ENCODE assay signal across 1 cellular context in the genomic region with DNA sequence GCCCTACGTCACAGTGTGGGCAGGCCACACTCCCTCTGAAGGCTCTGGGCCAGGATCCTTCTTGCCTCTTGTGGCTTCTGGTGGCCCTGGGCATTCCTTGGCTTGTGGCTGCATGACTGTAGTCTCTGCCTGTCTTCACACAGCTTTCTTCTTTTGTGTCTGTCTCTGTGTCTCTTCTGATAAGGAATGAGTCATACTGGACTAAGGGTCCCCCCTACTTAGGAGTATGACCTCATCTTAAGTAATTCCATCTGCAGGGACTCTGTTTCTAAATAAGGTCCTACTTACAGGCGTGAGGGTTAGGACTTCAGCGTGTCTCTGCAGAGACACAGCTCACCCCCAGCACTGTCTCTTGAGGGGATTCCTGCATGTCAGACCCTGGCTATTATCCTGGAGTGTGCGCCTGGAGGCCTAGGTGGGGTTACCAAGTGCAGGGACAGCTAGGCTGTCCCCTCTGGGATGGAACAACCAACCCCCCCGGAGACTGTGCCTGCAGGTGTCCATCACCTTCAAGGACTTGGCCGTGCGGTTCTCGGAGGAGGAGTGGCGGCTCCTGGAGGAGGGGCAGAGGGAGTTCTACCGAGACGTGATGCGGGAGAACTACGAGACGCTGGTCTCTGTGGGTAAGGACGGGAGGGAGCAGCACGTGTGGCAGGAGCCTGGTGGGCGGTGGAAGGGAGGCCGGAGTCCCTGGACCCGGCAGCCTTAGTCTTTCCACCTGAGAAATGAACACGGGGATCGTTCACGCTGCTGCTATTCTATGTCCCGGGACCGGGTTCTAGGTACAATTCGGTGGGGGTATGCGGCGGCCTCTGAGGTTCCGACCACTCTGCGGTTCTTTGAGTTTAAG.
TF ChIP-seq lines count a peak whose summit lies in the region.

No MANE protein-coding gene starts in this region.

TF ChIP-seq in K562, 482 proteins besides CTCF, POLR2A, EP300 and RAD21 (continued from another document and continues in another):
- TF ChIP-seq NCOA4 (IDR thresholded peaks at IDR 0.05; ENCODE audit: partially characterized antibody) (no peak), MAZ (CRISPR knock-in tag; conservative IDR thresholded peaks at IDR 0.05 in 1 of 2, IDR thresholded peaks at IDR 0.05 in 1 of 2) (peak; percentile 22 to 82; a peak in 3 of 4 replicates), BDP1 (IDR thresholded peaks at IDR 0.05; ENCODE audit: insufficient read depth, insufficient read length) (no peak), SRSF7 (optimal IDR thresholded peaks at IDR 0.05; ENCODE audit: low read depth, low read length) (no peak), ZNF316 (IDR thresholded peaks at IDR 0.05) (peak; percentile 99), NR1H2 (CRISPR knock-in tag; IDR thresholded peaks at IDR 0.05) (0 out of 2 replicates have a peak, but pooled peaks have one; percentile 65), ZZZ3 (IDR thresholded peaks at IDR 0.05) (no peak), BACH1 (tag; IDR thresholded peaks at IDR 0.05) (no peak), ZBTB7A (IDR thresholded peaks at IDR 0.05; ENCODE audit: borderline replicate concordance, control insufficient read depth, low read depth, low read length) (0 out of 2 replicates have a peak, but pooled peaks have one; percentile 12), THRAP3 (IDR thresholded peaks at IDR 0.05; ENCODE audit: borderline replicate concordance) (no peak), TCF3 (CRISPR knock-in tag; IDR thresholded peaks at IDR 0.05) (peak; percentile 94), TAF7 (tag; IDR thresholded peaks at IDR 0.05) (no peak), ZNF384 (IDR thresholded peaks at IDR 0.05; ENCODE audit: low read depth, low read length) (no peak), EHMT2 (IDR thresholded peaks at IDR 0.05) (peak; percentile 90), YBX1 (IDR thresholded peaks at IDR 0.05) (no peak), ZNF347 (CRISPR knock-in tag; IDR thresholded peaks at IDR 0.05; ENCODE audit: low read depth) (no peak), RHOXF2B (CRISPR knock-in tag; conservative IDR thresholded peaks at IDR 0.05) (no peak), DMBX1 (CRISPR knock-in tag; IDR thresholded peaks at IDR 0.05; ENCODE audit: borderline replicate concordance) (peak; percentile 70), MTA3 (IDR thresholded peaks at IDR 0.05; ENCODE audit: borderline replicate concordance) (peak; percentile 98), SMAD3 (CRISPR knock-in tag; conservative IDR thresholded peaks at IDR 0.05) (no peak), ZNF79 (CRISPR knock-in tag; IDR thresholded peaks at IDR 0.05; ENCODE audit: low read depth) (no peak), NFYB (IDR thresholded peaks at IDR 0.05; ENCODE audit: extremely low read depth, insufficient read length) (no peak), SMARCA5 (IDR thresholded peaks at IDR 0.05) (peak; percentile 100), CCNT2 (IDR thresholded peaks at IDR 0.05; ENCODE audit: borderline replicate concordance, extremely low read depth, insufficient read length, low read depth, low read length) (peak; percentile 68), MTA1 (IDR thresholded peaks at IDR 0.05; ENCODE audit: borderline replicate concordance) (peak; percentile 93), ZNF121 (CRISPR knock-in tag; conservative IDR thresholded peaks at IDR 0.05) (no peak), ZNF785 (CRISPR knock-in tag; IDR thresholded peaks at IDR 0.05) (no peak), FOS (IDR thresholded peaks at IDR 0.05; ENCODE audit: extremely low read depth, insufficient read length) (peak; percentile 84), PPARD (CRISPR knock-in tag; IDR thresholded peaks at IDR 0.05) (no peak), ZNF695 (CRISPR knock-in tag; IDR thresholded peaks at IDR 0.05) (no peak), LCOR (CRISPR knock-in tag; IDR thresholded peaks at IDR 0.05) (no peak), KDM4B (IDR thresholded peaks at IDR 0.05; ENCODE audit: borderline replicate concordance in 2 of 2, low read depth in 1 of 2) (no peak), PTRF (tag; IDR thresholded peaks at IDR 0.05) (no peak), RNF2 (IDR thresholded peaks at IDR 0.05) (peak; percentile 86), HNRNPH1 (optimal IDR thresholded peaks at IDR 0.05; ENCODE audit: low read depth, low read length) (no peak)
- TF ChIP-seq, protein P1, sequence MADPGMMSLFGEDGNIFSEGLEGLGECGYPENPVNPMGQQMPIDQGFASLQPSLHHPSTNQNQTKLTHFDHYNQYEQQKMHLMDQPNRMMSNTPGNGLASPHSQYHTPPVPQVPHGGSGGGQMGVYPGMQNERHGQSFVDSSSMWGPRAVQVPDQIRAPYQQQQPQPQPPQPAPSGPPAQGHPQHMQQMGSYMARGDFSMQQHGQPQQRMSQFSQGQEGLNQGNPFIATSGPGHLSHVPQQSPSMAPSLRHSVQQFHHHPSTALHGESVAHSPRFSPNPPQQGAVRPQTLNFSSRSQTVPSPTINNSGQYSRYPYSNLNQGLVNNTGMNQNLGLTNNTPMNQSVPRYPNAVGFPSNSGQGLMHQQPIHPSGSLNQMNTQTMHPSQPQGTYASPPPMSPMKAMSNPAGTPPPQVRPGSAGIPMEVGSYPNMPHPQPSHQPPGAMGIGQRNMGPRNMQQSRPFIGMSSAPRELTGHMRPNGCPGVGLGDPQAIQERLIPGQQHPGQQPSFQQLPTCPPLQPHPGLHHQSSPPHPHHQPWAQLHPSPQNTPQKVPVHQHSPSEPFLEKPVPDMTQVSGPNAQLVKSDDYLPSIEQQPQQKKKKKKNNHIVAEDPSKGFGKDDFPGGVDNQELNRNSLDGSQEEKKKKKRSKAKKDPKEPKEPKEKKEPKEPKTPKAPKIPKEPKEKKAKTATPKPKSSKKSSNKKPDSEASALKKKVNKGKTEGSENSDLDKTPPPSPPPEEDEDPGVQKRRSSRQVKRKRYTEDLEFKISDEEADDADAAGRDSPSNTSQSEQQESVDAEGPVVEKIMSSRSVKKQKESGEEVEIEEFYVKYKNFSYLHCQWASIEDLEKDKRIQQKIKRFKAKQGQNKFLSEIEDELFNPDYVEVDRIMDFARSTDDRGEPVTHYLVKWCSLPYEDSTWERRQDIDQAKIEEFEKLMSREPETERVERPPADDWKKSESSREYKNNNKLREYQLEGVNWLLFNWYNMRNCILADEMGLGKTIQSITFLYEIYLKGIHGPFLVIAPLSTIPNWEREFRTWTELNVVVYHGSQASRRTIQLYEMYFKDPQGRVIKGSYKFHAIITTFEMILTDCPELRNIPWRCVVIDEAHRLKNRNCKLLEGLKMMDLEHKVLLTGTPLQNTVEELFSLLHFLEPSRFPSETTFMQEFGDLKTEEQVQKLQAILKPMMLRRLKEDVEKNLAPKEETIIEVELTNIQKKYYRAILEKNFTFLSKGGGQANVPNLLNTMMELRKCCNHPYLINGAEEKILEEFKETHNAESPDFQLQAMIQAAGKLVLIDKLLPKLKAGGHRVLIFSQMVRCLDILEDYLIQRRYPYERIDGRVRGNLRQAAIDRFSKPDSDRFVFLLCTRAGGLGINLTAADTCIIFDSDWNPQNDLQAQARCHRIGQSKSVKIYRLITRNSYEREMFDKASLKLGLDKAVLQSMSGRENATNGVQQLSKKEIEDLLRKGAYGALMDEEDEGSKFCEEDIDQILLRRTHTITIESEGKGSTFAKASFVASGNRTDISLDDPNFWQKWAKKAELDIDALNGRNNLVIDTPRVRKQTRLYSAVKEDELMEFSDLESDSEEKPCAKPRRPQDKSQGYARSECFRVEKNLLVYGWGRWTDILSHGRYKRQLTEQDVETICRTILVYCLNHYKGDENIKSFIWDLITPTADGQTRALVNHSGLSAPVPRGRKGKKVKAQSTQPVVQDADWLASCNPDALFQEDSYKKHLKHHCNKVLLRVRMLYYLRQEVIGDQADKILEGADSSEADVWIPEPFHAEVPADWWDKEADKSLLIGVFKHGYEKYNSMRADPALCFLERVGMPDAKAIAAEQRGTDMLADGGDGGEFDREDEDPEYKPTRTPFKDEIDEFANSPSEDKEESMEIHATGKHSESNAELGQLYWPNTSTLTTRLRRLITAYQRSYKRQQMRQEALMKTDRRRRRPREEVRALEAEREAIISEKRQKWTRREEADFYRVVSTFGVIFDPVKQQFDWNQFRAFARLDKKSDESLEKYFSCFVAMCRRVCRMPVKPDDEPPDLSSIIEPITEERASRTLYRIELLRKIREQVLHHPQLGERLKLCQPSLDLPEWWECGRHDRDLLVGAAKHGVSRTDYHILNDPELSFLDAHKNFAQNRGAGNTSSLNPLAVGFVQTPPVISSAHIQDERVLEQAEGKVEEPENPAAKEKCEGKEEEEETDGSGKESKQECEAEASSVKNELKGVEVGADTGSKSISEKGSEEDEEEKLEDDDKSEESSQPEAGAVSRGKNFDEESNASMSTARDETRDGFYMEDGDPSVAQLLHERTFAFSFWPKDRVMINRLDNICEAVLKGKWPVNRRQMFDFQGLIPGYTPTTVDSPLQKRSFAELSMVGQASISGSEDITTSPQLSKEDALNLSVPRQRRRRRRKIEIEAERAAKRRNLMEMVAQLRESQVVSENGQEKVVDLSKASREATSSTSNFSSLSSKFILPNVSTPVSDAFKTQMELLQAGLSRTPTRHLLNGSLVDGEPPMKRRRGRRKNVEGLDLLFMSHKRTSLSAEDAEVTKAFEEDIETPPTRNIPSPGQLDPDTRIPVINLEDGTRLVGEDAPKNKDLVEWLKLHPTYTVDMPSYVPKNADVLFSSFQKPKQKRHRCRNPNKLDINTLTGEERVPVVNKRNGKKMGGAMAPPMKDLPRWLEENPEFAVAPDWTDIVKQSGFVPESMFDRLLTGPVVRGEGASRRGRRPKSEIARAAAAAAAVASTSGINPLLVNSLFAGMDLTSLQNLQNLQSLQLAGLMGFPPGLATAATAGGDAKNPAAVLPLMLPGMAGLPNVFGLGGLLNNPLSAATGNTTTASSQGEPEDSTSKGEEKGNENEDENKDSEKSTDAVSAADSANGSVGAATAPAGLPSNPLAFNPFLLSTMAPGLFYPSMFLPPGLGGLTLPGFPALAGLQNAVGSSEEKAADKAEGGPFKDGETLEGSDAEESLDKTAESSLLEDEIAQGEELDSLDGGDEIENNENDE (IDR thresholded peaks at IDR 0.05; ENCODE audit: low read depth, low read length), result peak; percentile 27
- TF ChIP-seq, protein P2, sequence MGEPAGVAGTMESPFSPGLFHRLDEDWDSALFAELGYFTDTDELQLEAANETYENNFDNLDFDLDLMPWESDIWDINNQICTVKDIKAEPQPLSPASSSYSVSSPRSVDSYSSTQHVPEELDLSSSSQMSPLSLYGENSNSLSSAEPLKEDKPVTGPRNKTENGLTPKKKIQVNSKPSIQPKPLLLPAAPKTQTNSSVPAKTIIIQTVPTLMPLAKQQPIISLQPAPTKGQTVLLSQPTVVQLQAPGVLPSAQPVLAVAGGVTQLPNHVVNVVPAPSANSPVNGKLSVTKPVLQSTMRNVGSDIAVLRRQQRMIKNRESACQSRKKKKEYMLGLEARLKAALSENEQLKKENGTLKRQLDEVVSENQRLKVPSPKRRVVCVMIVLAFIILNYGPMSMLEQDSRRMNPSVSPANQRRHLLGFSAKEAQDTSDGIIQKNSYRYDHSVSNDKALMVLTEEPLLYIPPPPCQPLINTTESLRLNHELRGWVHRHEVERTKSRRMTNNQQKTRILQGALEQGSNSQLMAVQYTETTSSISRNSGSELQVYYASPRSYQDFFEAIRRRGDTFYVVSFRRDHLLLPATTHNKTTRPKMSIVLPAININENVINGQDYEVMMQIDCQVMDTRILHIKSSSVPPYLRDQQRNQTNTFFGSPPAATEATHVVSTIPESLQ (CRISPR knock-in tag; IDR thresholded peaks at IDR 0.05), result no peak
- TF ChIP-seq, protein P3, sequence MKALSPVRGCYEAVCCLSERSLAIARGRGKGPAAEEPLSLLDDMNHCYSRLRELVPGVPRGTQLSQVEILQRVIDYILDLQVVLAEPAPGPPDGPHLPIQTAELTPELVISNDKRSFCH (CRISPR knock-in tag; IDR thresholded peaks at IDR 0.05), result no peak
- TF ChIP-seq, protein P3 (tag; IDR thresholded peaks at IDR 0.05), result peak; percentile 72; the same call in 1 of the 2 replicates
- TF ChIP-seq, protein P4, sequence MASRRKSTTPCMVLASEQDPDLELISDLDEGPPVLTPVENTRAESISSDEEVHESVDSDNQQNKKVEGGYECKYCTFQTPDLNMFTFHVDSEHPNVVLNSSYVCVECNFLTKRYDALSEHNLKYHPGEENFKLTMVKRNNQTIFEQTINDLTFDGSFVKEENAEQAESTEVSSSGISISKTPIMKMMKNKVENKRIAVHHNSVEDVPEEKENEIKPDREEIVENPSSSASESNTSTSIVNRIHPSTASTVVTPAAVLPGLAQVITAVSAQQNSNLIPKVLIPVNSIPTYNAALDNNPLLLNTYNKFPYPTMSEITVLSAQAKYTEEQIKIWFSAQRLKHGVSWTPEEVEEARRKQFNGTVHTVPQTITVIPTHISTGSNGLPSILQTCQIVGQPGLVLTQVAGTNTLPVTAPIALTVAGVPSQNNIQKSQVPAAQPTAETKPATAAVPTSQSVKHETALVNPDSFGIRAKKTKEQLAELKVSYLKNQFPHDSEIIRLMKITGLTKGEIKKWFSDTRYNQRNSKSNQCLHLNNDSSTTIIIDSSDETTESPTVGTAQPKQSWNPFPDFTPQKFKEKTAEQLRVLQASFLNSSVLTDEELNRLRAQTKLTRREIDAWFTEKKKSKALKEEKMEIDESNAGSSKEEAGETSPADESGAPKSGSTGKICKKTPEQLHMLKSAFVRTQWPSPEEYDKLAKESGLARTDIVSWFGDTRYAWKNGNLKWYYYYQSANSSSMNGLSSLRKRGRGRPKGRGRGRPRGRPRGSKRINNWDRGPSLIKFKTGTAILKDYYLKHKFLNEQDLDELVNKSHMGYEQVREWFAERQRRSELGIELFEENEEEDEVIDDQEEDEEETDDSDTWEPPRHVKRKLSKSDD (conservative IDR thresholded peaks at IDR 0.05; ENCODE audit: low read length), result no peak
- TF ChIP-seq, protein P5, sequence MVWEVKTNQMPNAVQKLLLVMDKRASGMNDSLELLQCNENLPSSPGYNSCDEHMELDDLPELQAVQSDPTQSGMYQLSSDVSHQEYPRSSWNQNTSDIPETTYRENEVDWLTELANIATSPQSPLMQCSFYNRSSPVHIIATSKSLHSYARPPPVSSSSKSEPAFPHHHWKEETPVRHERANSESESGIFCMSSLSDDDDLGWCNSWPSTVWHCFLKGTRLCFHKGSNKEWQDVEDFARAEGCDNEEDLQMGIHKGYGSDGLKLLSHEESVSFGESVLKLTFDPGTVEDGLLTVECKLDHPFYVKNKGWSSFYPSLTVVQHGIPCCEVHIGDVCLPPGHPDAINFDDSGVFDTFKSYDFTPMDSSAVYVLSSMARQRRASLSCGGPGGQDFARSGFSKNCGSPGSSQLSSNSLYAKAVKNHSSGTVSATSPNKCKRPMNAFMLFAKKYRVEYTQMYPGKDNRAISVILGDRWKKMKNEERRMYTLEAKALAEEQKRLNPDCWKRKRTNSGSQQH (CRISPR knock-in tag; IDR thresholded peaks at IDR 0.05), result no peak
- TF ChIP-seq, protein P6, sequence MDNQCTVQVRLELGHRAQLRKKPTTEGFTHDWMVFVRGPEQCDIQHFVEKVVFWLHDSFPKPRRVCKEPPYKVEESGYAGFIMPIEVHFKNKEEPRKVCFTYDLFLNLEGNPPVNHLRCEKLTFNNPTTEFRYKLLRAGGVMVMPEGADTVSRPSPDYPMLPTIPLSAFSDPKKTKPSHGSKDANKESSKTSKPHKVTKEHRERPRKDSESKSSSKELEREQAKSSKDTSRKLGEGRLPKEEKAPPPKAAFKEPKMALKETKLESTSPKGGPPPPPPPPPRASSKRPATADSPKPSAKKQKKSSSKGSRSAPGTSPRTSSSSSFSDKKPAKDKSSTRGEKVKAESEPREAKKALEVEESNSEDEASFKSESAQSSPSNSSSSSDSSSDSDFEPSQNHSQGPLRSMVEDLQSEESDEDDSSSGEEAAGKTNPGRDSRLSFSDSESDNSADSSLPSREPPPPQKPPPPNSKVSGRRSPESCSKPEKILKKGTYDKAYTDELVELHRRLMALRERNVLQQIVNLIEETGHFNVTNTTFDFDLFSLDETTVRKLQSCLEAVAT (IDR thresholded peaks at IDR 0.05), result peak; percentile 94 to 95
